1 cellular context compared by ENCODE assay signal in the genomic region with DNA sequence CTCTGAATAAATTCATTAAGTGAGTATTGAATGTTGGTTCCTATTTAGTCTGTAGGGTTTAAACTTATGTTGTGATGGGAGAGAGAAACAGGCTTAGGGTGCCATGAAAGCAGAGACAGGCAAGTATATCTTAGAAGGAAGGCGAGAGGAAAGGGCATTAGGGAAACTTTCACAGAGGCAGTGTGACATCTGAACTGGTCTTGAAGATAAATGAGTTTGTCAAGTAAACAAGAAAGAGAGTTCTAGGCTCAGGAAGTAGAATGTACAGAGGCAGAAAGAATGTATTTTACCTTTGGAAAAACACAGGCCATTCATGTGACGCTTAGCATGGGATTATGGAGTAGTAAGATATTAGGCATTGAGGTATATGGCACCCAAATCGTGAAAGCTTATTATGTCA.
TF ChIP-seq lines count a peak whose summit lies in the region.

No MANE protein-coding gene starts in this region.

TF ChIP-seq in K562, 482 proteins besides CTCF, POLR2A, EP300 and RAD21:
- TF ChIP-seq, protein P1, sequence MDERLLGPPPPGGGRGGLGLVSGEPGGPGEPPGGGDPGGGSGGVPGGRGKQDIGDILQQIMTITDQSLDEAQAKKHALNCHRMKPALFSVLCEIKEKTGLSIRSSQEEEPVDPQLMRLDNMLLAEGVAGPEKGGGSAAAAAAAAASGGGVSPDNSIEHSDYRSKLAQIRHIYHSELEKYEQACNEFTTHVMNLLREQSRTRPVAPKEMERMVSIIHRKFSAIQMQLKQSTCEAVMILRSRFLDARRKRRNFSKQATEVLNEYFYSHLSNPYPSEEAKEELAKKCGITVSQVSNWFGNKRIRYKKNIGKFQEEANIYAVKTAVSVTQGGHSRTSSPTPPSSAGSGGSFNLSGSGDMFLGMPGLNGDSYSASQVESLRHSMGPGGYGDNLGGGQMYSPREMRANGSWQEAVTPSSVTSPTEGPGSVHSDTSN (CRISPR knock-in tag; IDR thresholded peaks at IDR 0.05; ENCODE audit: low read depth) = no peak
- TF ChIP-seq, protein P1 (tag; conservative IDR thresholded peaks at IDR 0.05; ENCODE audit: low read depth) = peak; percentile 65
- TF ChIP-seq MEIS2 (IDR thresholded peaks at IDR 0.05; ENCODE audit: partially characterized antibody) (peak; percentile 61), HDAC3 (IDR thresholded peaks at IDR 0.05; ENCODE audit: borderline replicate concordance, partially characterized antibody) (no peak)
